Comparison of ENCODE assay signal across 16 cellular contexts in genomic region chr2:37321029-37321682, GRCh38. TPM values are rescaled to one million over a fixed set of nuclear protein-coding genes. Genes with fewer than 3 reads are reported as not detected.
DNase-seq lines count a peak whose midpoint lies in the region; ATAC-seq, FAIRE-seq and TF ChIP-seq lines count a peak whose summit lies in the region.
"Had no signal": no experiment of that assay in that cellular context is flagged by ENCODE, and none has a peak within 500 bp of the region (broad histone marks: within the 10 kb centered on the region; RNA-seq: fewer than 3 reads in every experiment).

No MANE protein-coding gene starts in this region.

- TF ChIP-seq EP300 in HepG2 (IDR thresholded peaks at IDR 0.05; ENCODE audit: low read depth in 2 of 2, low read length in 2 of 2) (no peak), HepG2 (CRISPR knock-in tag; IDR thresholded peaks at IDR 0.05; ENCODE audit: borderline replicate concordance) (no peak)

- no peaks in the 10 kb centered on the region for H3K9me3 Mint-ChIP-seq in T-cell
- H3K9me3 Mint-ChIP-seq in immature natural killer cell, result no peaks in the 10 kb centered on the region
- H3K9me3 Mint-ChIP-seq: activated CD8-positive, alpha-beta T cell treated with anti-CD3 and anti-CD28 coated beads for 36 hours had no signal

- 97% methylated on average over 4 of the region's 4 CpGs for WGBS in HepG2 (ENCODE audit: low lambda C conversion rate)
- 80% methylated on average over 4 of the region's 4 CpGs for WGBS in right lobe of liver (ENCODE audit: insufficient coverage, low coverage, low lambda C conversion rate, missing lambda C conversion rate)

- ATAC-seq in HepG2 (no peak), right lobe of liver (no peak), T-cell (replicated peaks in 1 of 4) (no peak), thoracic aorta (ENCODE audit: insufficient number of reproducible peaks, low FRiP score, low read depth) (no peak)
- ATAC-seq: activated CD8-positive, alpha-beta T cell treated with anti-CD3 and anti-CD28 coated beads for 36 hours; body of pancreas; left lung; sciatic nerve; upper lobe of right lung had no signal

- no peaks in the 10 kb centered on the region for H3K9me3 ChIP-seq in HepG2 (ENCODE audit: low read length)
- H3K9me3 ChIP-seq in right lobe of liver, result no peaks in the 10 kb centered on the region
- H3K9me3 ChIP-seq in thoracic aorta, result no peaks in the 10 kb centered on the region
- H3K9me3 ChIP-seq in left ventricle myocardium inferior (replicated peaks), result no peaks in the 10 kb centered on the region
- H3K9me3 ChIP-seq: body of pancreas, left lung, upper lobe of right lung had no signal

- no peak for TF ChIP-seq POLR2A in HepG2 (IDR thresholded peaks at IDR 0.05; ENCODE audit: insufficient read depth in 1 of 2, low read depth in 2 of 2, low read length in 2 of 2)
- TF ChIP-seq POLR2A in right lobe of liver (IDR thresholded peaks at IDR 0.05), result no peak

- H3K4me2 ChIP-seq in HepG2 (ENCODE audit: low read depth, low read length), result 0 out of 2 replicates have a peak overlapping the region, but pooled peaks have one; percentile 6

- no peak overlapping the region for H2AFZ ChIP-seq in HepG2 (ENCODE audit: low read length)

- H3K4me1 ChIP-seq in HepG2 (ENCODE audit: insufficient read depth, low read length) (peaks cover 32% of the 10 kb centered on the region), right lobe of liver (peaks cover 0 to 14% (median 4%) of the 10 kb centered on the region in 4 donors), thoracic aorta (ENCODE audit: control insufficient read depth in 1 of 2, low read depth in 2 of 2) (peaks cover 33 to 65% of the 10 kb centered on the region in 2 donors), left ventricle myocardium inferior (peaks cover 70% of the 10 kb centered on the region)

- H3K36me3 ChIP-seq in HepG2 (replicated peaks in 1 of 2; ENCODE audit: control insufficient read depth in 1 of 2, insufficient read depth in 2 of 2, low read length in 2 of 2), result no peaks in the 10 kb centered on the region; a peak in 2 of 5 replicates
- no peaks in the 10 kb centered on the region for H3K36me3 ChIP-seq in right lobe of liver
- no peaks in the 10 kb centered on the region for H3K36me3 ChIP-seq in thoracic aorta
- H3K36me3 ChIP-seq in left ventricle myocardium inferior, result no peaks in the 10 kb centered on the region
- H3K36me3 ChIP-seq: left lung, upper lobe of right lung had no signal

- H3K4me3 ChIP-seq in HepG2 (replicated peaks in 1 of 3; ENCODE audit: insufficient read depth in 1 of 3, low read depth in 2 of 3, low read length in 3 of 3) (no peak overlapping the region), right lobe of liver (no peak overlapping the region), thoracic aorta (peak overlapping the region; percentile 81), left ventricle myocardium inferior (no peak overlapping the region)
- H3K4me3 ChIP-seq: body of pancreas, left lung, upper lobe of right lung had no signal

- no peak for TF ChIP-seq CTCF in HepG2 (CRISPR knock-in tag; IDR thresholded peaks at IDR 0.05)
- TF ChIP-seq CTCF in right lobe of liver (IDR thresholded peaks at IDR 0.05), result no peak
- no peak for TF ChIP-seq CTCF in thoracic aorta (IDR thresholded peaks at IDR 0.05)
- no peak for TF ChIP-seq CTCF in left ventricle myocardium inferior (IDR thresholded peaks at IDR 0.05; ENCODE audit: borderline replicate concordance)

- FAIRE-seq in HepG2 (lab: Jason Lieb, UNC), result no peak

- H3K4me3 Mint-ChIP-seq in T-cell (peak overlapping the region; percentile 5 to 24 (median 10)), immature natural killer cell (peak overlapping the region in 4 of 5 donors; percentile 7 to 50 (median 29))
- H3K4me3 Mint-ChIP-seq: activated CD8-positive, alpha-beta T cell treated with anti-CD3 and anti-CD28 coated beads for 36 hours had no signal

- peaks cover 3 to 12% of the 10 kb centered on the region in 2 experiments; a peak in 4 of 5 replicates for H3K27me3 ChIP-seq in HepG2 (ENCODE audit: control insufficient read depth in 1 of 2, insufficient read depth in 2 of 2, low read length in 2 of 2)
- H3K27me3 ChIP-seq in right lobe of liver, result no peaks in the 10 kb centered on the region
- H3K27me3 ChIP-seq in thoracic aorta (replicated peaks; ENCODE audit: insufficient read depth), result no peaks in the 10 kb centered on the region
- H3K27me3 ChIP-seq in left ventricle myocardium inferior (ENCODE audit: low read depth), result no peaks in the 10 kb centered on the region
- H3K27me3 ChIP-seq: body of pancreas, upper lobe of right lung had no signal

- no peak for DNase-seq in HepG2 (ENCODE audit: low spot score)
- no peak for DNase-seq in right lobe of liver
- no peak for DNase-seq in T-cell
- DNase-seq in immature natural killer cell, result no peak
- DNase-seq in thoracic aorta (ENCODE audit: low spot score), result no peak
- no peak for DNase-seq in left ventricle myocardium inferior
- no peak for DNase-seq in AG20443 (ENCODE audit: low spot score)
- no peak for DNase-seq in activated CD4-positive, alpha-beta T cell treated with anti-CD3 and anti-CD28 coated beads for 4 hours
- DNase-seq: activated CD8-positive, alpha-beta T cell treated with anti-CD3 and anti-CD28 coated beads for 36 hours; activated effector memory CD4-positive, alpha-beta T cell treated with Interleukin-2 at 50 U/mL for 16 hours; body of pancreas; left lung; SIG-M5; stimulated activated CD4-positive, alpha-beta T cell treated with anti-CD3 and anti-CD28 coated beads, Interleukin-4, amount 100 ng/mL, for 24 hours; upper lobe of right lung had no signal

- peaks cover 0 to 5% of the 10 kb centered on the region in 2 donors for H3K27me3 Mint-ChIP-seq in T-cell
- H3K27me3 Mint-ChIP-seq in immature natural killer cell (ENCODE audit: low read depth in 3 of 3), result peaks cover 6 to 8% (median 8%) of the 10 kb centered on the region in 3 donors

- H3K4me1 Mint-ChIP-seq in T-cell, result peaks cover 68 to 75% (median 69%) of the 10 kb centered on the region in 3 donors
- H3K4me1 Mint-ChIP-seq in immature natural killer cell, result peaks cover 51 to 89% of the 10 kb centered on the region in 2 donors

- H3K27ac Mint-ChIP-seq in T-cell, result peak overlapping the region in 1 of 2 donors; percentile 3
- H3K27ac Mint-ChIP-seq in immature natural killer cell, result peak overlapping the region in 5 of 6 donors; percentile 6 to 94 (median 14)
- H3K27ac Mint-ChIP-seq: activated CD8-positive, alpha-beta T cell treated with anti-CD3 and anti-CD28 coated beads for 36 hours had no signal

- no TSS peak for BruUV-seq in HepG2 (replicated peaks; lab: Mats Ljungman, UMichigan)

- H3K36me3 Mint-ChIP-seq in T-cell (peaks cover 12% of the 10 kb centered on the region), immature natural killer cell (peaks cover 0 to 9% (median 5%) of the 10 kb centered on the region in 3 donors)

- TF ChIP-seq RAD21 in HepG2 (CRISPR knock-in tag; IDR thresholded peaks at IDR 0.05), result no peak

- in situ Hi-C loops in HepG2 (cut with HindIII; ENCODE audit: extremely low pct_ligation_motif_present, low pct_unique_long_range_greater_than_20kb), result no loop called here

- POLR2A ChIA-PET in HepG2 (lab: Yijun Ruan, JAX), result no interaction called here
- POLR2A ChIA-PET in T-cell (lab: Charles Lee), result interaction anchor here in 1 of 2 donors (0.6 kb wide), 1 partner anchor 1006 kb away, joined by 5 read pairs; no protein-coding TSS in a partner anchor

- H4K20me1 ChIP-seq in HepG2 (ENCODE audit: insufficient read depth, low read length), result no peaks in the 10 kb centered on the region

- CTCF ChIA-PET in HepG2 (lab: Yijun Ruan, JAX; ENCODE audit: low intra/inter-chr PET ratio, low total read pairs) (no interaction called here), T-cell (lab: Charles Lee) (interaction anchor here in 1 of 2 donors (0.5 to 1.7 kb wide), 2 partner anchors 9 to 17 kb away, joined by 4 to 6 read pairs; no protein-coding TSS in a partner anchor)

- H3K27ac ChIP-seq in HepG2 (ENCODE audit: extremely low read length, insufficient read depth, low read length) (no peak overlapping the region), right lobe of liver (no peak overlapping the region), thoracic aorta (no peak overlapping the region), left ventricle myocardium inferior (replicated peaks) (no peak overlapping the region)
- H3K27ac ChIP-seq: body of pancreas, left lung, upper lobe of right lung had no signal

- H3K79me2 ChIP-seq in HepG2 (ENCODE audit: insufficient read depth, low read length), result peaks cover 51% of the 10 kb centered on the region

- no peak overlapping the region for H3K9ac ChIP-seq in HepG2 (ENCODE audit: insufficient read depth, low read depth, low read length)

- intact Hi-C loops in HepG2 (cut with micrococcal nuclease; ENCODE audit: unreplicated experiment) (no loop called here), right lobe of liver (cut with DNase I) (no loop called here), left ventricle myocardium inferior (cut with micrococcal nuclease) (no loop called here)

RNA-seq across cellular contexts. Expression of gene PRKD3, which starts 3.5 kb away (rescaled TPM):
- total RNA-seq in HepG2 (2016; rRNA removed; fragmentation: Illumina TruSeq; extraction: Trizol) (38.4 and 58.2 TPM in 2 replicates), right lobe of liver (10 to 100 TPM in 4 of 6 experiments, 1 to 10 TPM in 2; 8.4 to 15.2 (median 10.9) TPM), T-cell (10 to 100 TPM; 30.6 to 45.5 (median 36.9) TPM), thoracic aorta (10 to 100 TPM; 46.8 to 78.4 TPM), left ventricle myocardium inferior (14.8 TPM)
- total RNA-seq in HepG2 (2016; cell fraction: cytosol; rRNA removed; fragmentation: Illumina TruSeq; extraction: Trizol; ENCODE audit: low read depth), result 28.3 and 40.1 TPM in 2 replicates
- total RNA-seq in HepG2 (2016; cell fraction: insoluble cytoplasmic fraction; rRNA removed; fragmentation: Illumina TruSeq; extraction: Trizol), result 41.3 and 58.4 TPM in 2 replicates
- total RNA-seq in HepG2 (2016; cell fraction: membrane; rRNA removed; fragmentation: Illumina TruSeq; extraction: Trizol), result 38.0 and 45.7 TPM in 2 replicates
- 43.5 and 44.5 TPM in 2 replicates for total RNA-seq in HepG2 (2016; cell fraction: nucleus; rRNA removed; fragmentation: Illumina TruSeq; extraction: Trizol)
- polyA plus RNA-seq in HepG2 (2011; rRNA removed) (11.1 and 11.6 TPM in 2 replicates), immature natural killer cell (10 to 100 TPM; 24.3 to 48.0 (median 42.0) TPM)
- polyA plus RNA-seq in HepG2 (2011; cell fraction: cytosol; rRNA removed), result 6.3 and 10.2 TPM in 2 replicates
- polyA plus RNA-seq in HepG2 (2011; cell fraction: nucleus; rRNA removed), result 10.3 and 13.0 TPM in 2 replicates
- polyA plus RNA-seq in HepG2 (2012), result 13.3 and 16.2 TPM in 2 replicates
- polyA plus RNA-seq in HepG2 (2016; cell fraction: cytosol; fragmentation: Illumina TruSeq; extraction: Trizol; ENCODE audit: low read depth), result 3.5 and 4.0 TPM in 2 replicates
- 32.7 and 37.2 TPM in 2 replicates for polyA plus RNA-seq in HepG2 (2016; cell fraction: insoluble cytoplasmic fraction; fragmentation: Illumina TruSeq; extraction: Trizol; ENCODE audit: low read depth)
- polyA plus RNA-seq in HepG2 (2016; cell fraction: membrane; fragmentation: Illumina TruSeq; extraction: Trizol; ENCODE audit: low read depth), result 9.9 and 10.3 TPM in 2 replicates
- polyA plus RNA-seq in HepG2 (2016; cell fraction: nucleus; fragmentation: Illumina TruSeq; extraction: Trizol; ENCODE audit: insufficient read depth, low read depth), result 20.8 and 26.2 TPM in 2 replicates
- 19.1 and 29.6 TPM in 2 replicates for polyA minus RNA-seq in HepG2 (2011; rRNA and poly(A)+ RNA removed; ENCODE audit: low replicate concordance)
- 16.3 and 21.6 TPM in 2 replicates for polyA minus RNA-seq in HepG2 (2011; cell fraction: cytosol; rRNA and poly(A)+ RNA removed)
- 67.1 and 69.1 TPM in 2 replicates for polyA minus RNA-seq in HepG2 (2011; cell fraction: nucleus; rRNA and poly(A)+ RNA removed)

RNA-seq across cellular contexts. Expression of gene QPCT, which starts 23.3 kb away (rescaled TPM):
- total RNA-seq in HepG2 (2016; rRNA removed; fragmentation: Illumina TruSeq; extraction: Trizol), result 0.77 TPM in 1 of 2 replicates, not detected in the other
- total RNA-seq in HepG2 (2016; cell fraction: cytosol; rRNA removed; fragmentation: Illumina TruSeq; extraction: Trizol; ENCODE audit: low read depth), result not detected in 2 replicates
- total RNA-seq in HepG2 (2016; cell fraction: insoluble cytoplasmic fraction; rRNA removed; fragmentation: Illumina TruSeq; extraction: Trizol), result 0.39 and 0.48 TPM in 2 replicates
- total RNA-seq in HepG2 (2016; cell fraction: membrane; rRNA removed; fragmentation: Illumina TruSeq; extraction: Trizol), result 0.38 and 0.68 TPM in 2 replicates
- total RNA-seq in HepG2 (2016; cell fraction: nucleus; rRNA removed; fragmentation: Illumina TruSeq; extraction: Trizol), result 0.60 and 0.99 TPM in 2 replicates
- polyA plus RNA-seq in HepG2 (2011; rRNA removed), result 1.1 and 1.2 TPM in 2 replicates
- 0.64 and 0.86 TPM in 2 replicates for polyA plus RNA-seq in HepG2 (2011; cell fraction: cytosol; rRNA removed)
- polyA plus RNA-seq in HepG2 (2011; cell fraction: nucleus; rRNA removed), result 0.29 and 0.35 TPM in 2 replicates
- 0.24 and 0.67 TPM in 2 replicates for polyA plus RNA-seq in HepG2 (2012)
- polyA plus RNA-seq in HepG2 (2016; cell fraction: cytosol; fragmentation: Illumina TruSeq; extraction: Trizol; ENCODE audit: low read depth), result 0.12 and 0.25 TPM in 2 replicates
- 0.21 and 0.29 TPM in 2 replicates for polyA plus RNA-seq in HepG2 (2016; cell fraction: insoluble cytoplasmic fraction; fragmentation: Illumina TruSeq; extraction: Trizol; ENCODE audit: low read depth)
- 0.24 and 0.45 TPM in 2 replicates for polyA plus RNA-seq in HepG2 (2016; cell fraction: membrane; fragmentation: Illumina TruSeq; extraction: Trizol; ENCODE audit: low read depth)
- 2.1 and 2.6 TPM in 2 replicates for polyA plus RNA-seq in HepG2 (2016; cell fraction: nucleus; fragmentation: Illumina TruSeq; extraction: Trizol; ENCODE audit: insufficient read depth, low read depth)
- 1.1 TPM in 1 of 2 replicates, not detected in the other for polyA minus RNA-seq in HepG2 (2011; rRNA and poly(A)+ RNA removed; ENCODE audit: low replicate concordance)
- 1.9 TPM in 1 of 2 replicates, not detected in the other for polyA minus RNA-seq in HepG2 (2011; cell fraction: cytosol; rRNA and poly(A)+ RNA removed)
- polyA minus RNA-seq in HepG2 (2011; cell fraction: nucleus; rRNA and poly(A)+ RNA removed), result 0.99 TPM in 1 of 2 replicates, not detected in the other
- total RNA-seq in right lobe of liver, result 1 to 10 TPM in 3 of 6 experiments, under 1 TPM in 3; 0.55 to 1.5 (median 1.1) TPM
- total RNA-seq in T-cell, result 1 to 10 TPM in 3 of 5 donors, not detected in 2; 1.1 to 3.1 (median 1.5) TPM
- polyA plus RNA-seq in immature natural killer cell, result 1 to 10 TPM in 1 of 3 donors, under 1 TPM in 2; 0.91 to 2.4 (median 0.99) TPM
- total RNA-seq in thoracic aorta, result 1 to 10 TPM; 5.0 to 6.8 TPM
- 2.0 TPM for total RNA-seq in left ventricle myocardium inferior
